In the genomic region with DNA sequence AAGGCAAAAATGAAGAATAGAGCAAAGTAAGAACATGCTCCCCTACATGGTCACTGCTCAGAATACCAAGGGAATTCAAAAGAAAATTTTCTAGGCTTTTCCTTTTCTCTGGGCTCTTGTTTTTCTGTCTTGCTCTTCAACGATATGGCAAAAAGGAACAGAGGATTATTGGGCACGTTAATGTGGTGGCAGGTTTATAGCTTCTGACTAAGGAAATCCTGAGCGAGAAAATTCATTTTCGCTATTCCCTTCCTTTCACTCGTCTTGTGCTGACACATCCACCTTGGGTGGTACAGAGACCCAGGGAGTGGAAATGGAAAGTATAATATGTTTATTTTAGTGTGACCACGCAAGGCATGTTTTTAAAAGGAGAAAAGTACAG, we compare ENCODE assay signal across 14 cellular contexts.
DNase-seq lines count a peak whose midpoint lies in the region; FAIRE-seq and TF ChIP-seq lines count a peak whose summit lies in the region.
"Had no signal": no experiment of that assay in that cellular context is flagged by ENCODE, and none has a peak within 500 bp of the region (broad histone marks: within the 10 kb centered on the region; RNA-seq: fewer than 3 reads in every experiment).

No MANE protein-coding gene starts in this region.

- no peaks in the 10 kb centered on the region for H3K36me3 ChIP-seq in astrocyte (ENCODE audit: insufficient read depth, low read length)
- H3K36me3 ChIP-seq in osteoblast (ENCODE audit: insufficient read depth, low read length), result no peaks in the 10 kb centered on the region
- no peaks in the 10 kb centered on the region for H3K36me3 ChIP-seq in mesendoderm (ENCODE audit: control insufficient read depth, insufficient read depth, low read length)

- H3K56ac ChIP-seq in mesendoderm (ENCODE audit: low read length), result no peak overlapping the region

- H2AK5ac ChIP-seq in mesendoderm (ENCODE audit: low read length), result no peak overlapping the region

- H2AFZ ChIP-seq in astrocyte (ENCODE audit: low read depth, low read length) (no peak overlapping the region), osteoblast (ENCODE audit: low read length) (no peak overlapping the region)

- no peaks in the 10 kb centered on the region for H3K4me1 ChIP-seq in astrocyte (ENCODE audit: insufficient read depth, low read length)
- peaks cover 19% of the 10 kb centered on the region for H3K4me1 ChIP-seq in osteoblast (ENCODE audit: insufficient read depth, low read length)
- no peaks in the 10 kb centered on the region for H3K4me1 ChIP-seq in mesendoderm (ENCODE audit: control insufficient read depth, low read depth, low read length)

- no CpG with 5 or more reads among the region's 6 CpGs for WGBS in mesendoderm (ENCODE audit: extremely low coverage, insufficient coverage, low lambda C conversion rate)

- TF ChIP-seq CTCF in astrocyte (IDR thresholded peaks at IDR 0.05; ENCODE audit: insufficient read depth, low read depth, low read length) (no peak), osteoblast (IDR thresholded peaks at IDR 0.05; ENCODE audit: extremely low read depth, low read depth, low read length) (no peak)

- no peak overlapping the region for H3K9ac ChIP-seq in astrocyte (ENCODE audit: low read length)
- H3K9ac ChIP-seq in mesendoderm (ENCODE audit: low read length), result no peak overlapping the region

- no peak overlapping the region for H2BK15ac ChIP-seq in mesendoderm (replicated peaks; ENCODE audit: low read depth)

- H3K27me3 ChIP-seq in astrocyte (ENCODE audit: insufficient read depth, low read length) (peaks cover 34% of the 10 kb centered on the region), osteoblast (ENCODE audit: insufficient read depth, low read length) (peaks cover 33% of the 10 kb centered on the region), mesendoderm (ENCODE audit: insufficient read depth, low read length, poor library complexity) (peaks cover 36% of the 10 kb centered on the region)

- H3K4ac ChIP-seq in mesendoderm (ENCODE audit: low read depth, low read length), result no peak overlapping the region

- H3K4me2 ChIP-seq in astrocyte (ENCODE audit: low read length) (no peak overlapping the region), osteoblast (ENCODE audit: insufficient read depth, low read length) (peak overlapping the region; percentile 85), mesendoderm (ENCODE audit: low read length) (no peak overlapping the region)

- H3K4me1 Mint-ChIP-seq in T-helper 2 cell treated with Interferon-gamma antibody and Interleukin-4, amounts not matched to agents 5 μg/mL and 100 μg/mL, for 36 hours (ENCODE audit: low read depth), result peaks cover 27% of the 10 kb centered on the region
- H3K4me1 Mint-ChIP-seq in astrocyte (ENCODE audit: low read depth, unreplicated experiment), result no peaks in the 10 kb centered on the region

- no peak overlapping the region for H4K8ac ChIP-seq in mesendoderm (ENCODE audit: low read depth, low read length)

- H3K9me3 ChIP-seq in astrocyte (ENCODE audit: insufficient read depth, low read depth, low read length), result no peaks in the 10 kb centered on the region
- no peaks in the 10 kb centered on the region for H3K9me3 ChIP-seq in osteoblast (ENCODE audit: low read depth, low read length)

- H3K27ac Mint-ChIP-seq in T-helper 2 cell treated with Interferon-gamma antibody and Interleukin-4, amounts not matched to agents 5 μg/mL and 100 μg/mL, for 36 hours, result no peak overlapping the region
- H3K27ac Mint-ChIP-seq in astrocyte (ENCODE audit: unreplicated experiment), result peak overlapping the region; percentile 20

- peaks cover 4% of the 10 kb centered on the region for H3K36me3 Mint-ChIP-seq in T-helper 2 cell treated with Interferon-gamma antibody and Interleukin-4, amounts not matched to agents 5 μg/mL and 100 μg/mL, for 36 hours (ENCODE audit: low read depth)
- H3K36me3 Mint-ChIP-seq in astrocyte (ENCODE audit: low read depth, unreplicated experiment), result no peaks in the 10 kb centered on the region

- peaks cover 5% of the 10 kb centered on the region for H3K9me3 Mint-ChIP-seq in T-helper 2 cell treated with Interferon-gamma antibody and Interleukin-4, amounts not matched to agents 5 μg/mL and 100 μg/mL, for 36 hours
- H3K9me3 Mint-ChIP-seq in astrocyte (ENCODE audit: unreplicated experiment), result peaks cover 16% of the 10 kb centered on the region

- H3K4me3 Mint-ChIP-seq in T-helper 2 cell treated with Interferon-gamma antibody and Interleukin-4, amounts not matched to agents 5 μg/mL and 100 μg/mL, for 36 hours, result peak overlapping the region; percentile 56
- H3K4me3 Mint-ChIP-seq in astrocyte (ENCODE audit: unreplicated experiment), result peak overlapping the region; percentile 87

- no peak overlapping the region for H3K18ac ChIP-seq in mesendoderm (ENCODE audit: low read length)

- no peaks in the 10 kb centered on the region for H3K79me1 ChIP-seq in mesendoderm (ENCODE audit: low read length)

- peaks cover 95% of the 10 kb centered on the region for H3K27me3 Mint-ChIP-seq in T-helper 2 cell treated with Interferon-gamma antibody and Interleukin-4, amounts not matched to agents 5 μg/mL and 100 μg/mL, for 36 hours (ENCODE audit: low read depth)
- H3K27me3 Mint-ChIP-seq in astrocyte (ENCODE audit: low read depth, unreplicated experiment), result peaks cover 68% of the 10 kb centered on the region

- no peak overlapping the region for H3K23ac ChIP-seq in mesendoderm (ENCODE audit: low read length)

- H3K27ac ChIP-seq in astrocyte (ENCODE audit: low read depth, low read length) (no peak overlapping the region), osteoblast (ENCODE audit: low read depth, low read length) (no peak overlapping the region), mesendoderm (ENCODE audit: low read depth, low read length) (no peak overlapping the region)

- H3K79me2 ChIP-seq in astrocyte (ENCODE audit: insufficient read depth, low read length), result no peaks in the 10 kb centered on the region
- no peaks in the 10 kb centered on the region for H3K79me2 ChIP-seq in osteoblast (ENCODE audit: insufficient read depth, low read length)
- no peaks in the 10 kb centered on the region for H3K79me2 ChIP-seq in mesendoderm (ENCODE audit: control insufficient read depth, insufficient read depth, low read length)

- no peak overlapping the region for H2BK5ac ChIP-seq in mesendoderm (ENCODE audit: low read length)

- H2BK120ac ChIP-seq in mesendoderm (ENCODE audit: low read depth, low read length), result no peak overlapping the region

- no peak for FAIRE-seq in astrocyte (lab: Jason Lieb, UNC)
- FAIRE-seq: small intestine, urothelium cell line had no signal

- H4K5ac ChIP-seq in mesendoderm (ENCODE audit: low read length), result no peak overlapping the region

- no peak for DNase-seq in T-helper 2 cell treated with Interferon-gamma antibody and Interleukin-4, amounts not matched to agents 5 μg/mL and 100 μg/mL, for 36 hours (ENCODE audit: low spot score)
- DNase-seq in T-helper 2 cell (no peak), Kasumi-1 (lab: John Stamatoyannopoulos, UW) (peak; percentile 45 to 77), astrocyte (ENCODE audit: low read depth) (no peak), osteoblast (ENCODE audit: insufficient read length, low spot score, missing footprints) (no peak), NCI-H128 (lab: John Stamatoyannopoulos, UW; ENCODE audit: unreplicated experiment) (no peak), mesendoderm (no peak)
- no peak for DNase-seq in stimulated activated naive CD4-positive, alpha-beta T cell (lab: John Stamatoyannopoulos, UW)
- DNase-seq: activated CD4-positive, alpha-beta T cell treated with anti-CD3 and anti-CD28 coated beads, Interleukin-2, amount 50 U/mL, for 48 hours; CD4-positive, alpha-beta memory T cell; hypothalamus; NCI-H748 treated with DMSO at 0.1 percent for 48 hours; small intestine had no signal

- H3K4me3 ChIP-seq in astrocyte (ENCODE audit: insufficient read depth, low read depth, low read length) (no peak overlapping the region), osteoblast (ENCODE audit: insufficient read depth, low read length) (no peak overlapping the region), mesendoderm (ENCODE audit: low read length) (no peak overlapping the region)

- no peaks in the 10 kb centered on the region for H4K20me1 ChIP-seq in astrocyte (ENCODE audit: insufficient read depth, low read length)
- H4K20me1 ChIP-seq in osteoblast (ENCODE audit: insufficient read depth, low read length), result peaks cover 4% of the 10 kb centered on the region

Comparison
In these comparisons a context has a peak if more than half of its experiments do, and no peak if none do; other contexts are left out.
1. DNase-seq: peak in Kasumi-1 (2 of 2); none in T-helper 2 cell treated with Interferon-gamma antibody and Interleukin-4, amounts not matched to agents 5 μg/mL and 100 μg/mL, for 36 hours (single experiment), T-helper 2 cell (0 of 5), astrocyte (single experiment), osteoblast (single experiment), stimulated activated naive CD4-positive, alpha-beta T cell (0 of 6), NCI-H128 (single experiment) and mesendoderm (single experiment).